In genomic region chr7:45028920-45029344, GRCh38 we compare ENCODE assay signal across 17 cellular contexts. TPM values are rescaled to one million over a fixed set of nuclear protein-coding genes. Genes with fewer than 3 reads are reported as not detected.
DNase-seq lines count a peak whose midpoint lies in the region; ATAC-seq and TF ChIP-seq lines count a peak whose summit lies in the region.
"Had no signal": no experiment of that assay in that cellular context is flagged by ENCODE, and none has a peak within 500 bp of the region (broad histone marks: within the 10 kb centered on the region; RNA-seq: fewer than 3 reads in every experiment).

No MANE protein-coding gene starts in this region.

- CTCF ChIA-PET in activated CD8-positive, alpha-beta T cell treated with anti-CD3 and anti-CD28 coated beads, Interleukin-2, amount 10 ng/mL, durations not matched to agents 7 days and 5 days (lab: Charles Lee): interaction anchor here (0.5 to 6.0 kb wide), 7 partner anchors 20 to 169 kb away, joined by 3 to 45 read pairs (median 3); partner anchors contain the start of gene CCM2

- peaks cover 0 to under 1% (median 0%) of the 10 kb centered on the region in 7 donors for H3K9me3 Mint-ChIP-seq in CD14-positive monocyte
- H3K9me3 Mint-ChIP-seq in activated CD8-positive, alpha-beta T cell treated with anti-CD3 and anti-CD28 coated beads, Interleukin-2, amount 10 ng/mL, durations not matched to agents 7 days and 5 days (ENCODE audit: insufficient read depth): no peaks in the 10 kb centered on the region
- no peaks in the 10 kb centered on the region for H3K9me3 Mint-ChIP-seq in naive B cell

- H3K4me1 ChIP-seq in smooth muscle cell (ENCODE audit: low read depth): peaks cover 20% of the 10 kb centered on the region

- no peak overlapping the region for H3K9ac ChIP-seq in smooth muscle cell (ENCODE audit: low read depth)

- peaks cover 15 to 51% of the 10 kb centered on the region in 2 donors for H3K36me3 Mint-ChIP-seq in CD14-positive monocyte
- H3K36me3 Mint-ChIP-seq in activated CD8-positive, alpha-beta T cell treated with anti-CD3 and anti-CD28 coated beads, Interleukin-2, amount 10 ng/mL, durations not matched to agents 7 days and 5 days (ENCODE audit: low read depth): peaks cover 79% of the 10 kb centered on the region
- peaks cover 17 to 18% of the 10 kb centered on the region in 2 donors for H3K36me3 Mint-ChIP-seq in naive B cell

- H3F3A ChIP-seq in smooth muscle cell (ENCODE audit: low read depth): no peaks in the 10 kb centered on the region

- H3K27me3 Mint-ChIP-seq in CD14-positive monocyte (ENCODE audit: low read depth in 3 of 3) (peaks cover 0 to 3% (median 2%) of the 10 kb centered on the region in 3 donors), naive B cell (no peaks in the 10 kb centered on the region)
- H3K27me3 Mint-ChIP-seq in activated CD8-positive, alpha-beta T cell treated with anti-CD3 and anti-CD28 coated beads, Interleukin-2, amount 10 ng/mL, durations not matched to agents 7 days and 5 days (ENCODE audit: low read depth): no peaks in the 10 kb centered on the region

- H4K20me1 ChIP-seq in smooth muscle cell (ENCODE audit: low read depth): peaks cover 77% of the 10 kb centered on the region

- H3K79me2 ChIP-seq in smooth muscle cell (ENCODE audit: low read depth): peaks cover 58% of the 10 kb centered on the region

- no peaks in the 10 kb centered on the region for H3K9me3 ChIP-seq in smooth muscle cell (replicated peaks; ENCODE audit: low read depth)
- H3K9me3 ChIP-seq: gastrocnemius medialis had no signal

- TF ChIP-seq CTCF in CD14-positive monocyte (IDR thresholded peaks at IDR 0.05) (no peak), GM12875 (IDR thresholded peaks at IDR 0.05; ENCODE audit: borderline replicate concordance, insufficient read depth, low read depth, low read length) (no peak), smooth muscle cell (IDR thresholded peaks at IDR 0.05; ENCODE audit: borderline replicate concordance, insufficient read depth, poor library complexity, severe bottlenecking) (no peak)

- peak overlapping the region; percentile 89 to 97 (median 93) for H3K27ac Mint-ChIP-seq in CD14-positive monocyte
- H3K27ac Mint-ChIP-seq in activated CD8-positive, alpha-beta T cell treated with anti-CD3 and anti-CD28 coated beads, Interleukin-2, amount 10 ng/mL, durations not matched to agents 7 days and 5 days: peak overlapping the region; percentile 84
- H3K27ac Mint-ChIP-seq in naive B cell: peak overlapping the region; percentile 84 to 97 (median 94)

- H3K4me3 Mint-ChIP-seq in CD14-positive monocyte (peak overlapping the region; percentile 92 to 96), naive B cell (peak overlapping the region; percentile 84 to 98 (median 92))
- H3K4me3 Mint-ChIP-seq in activated CD8-positive, alpha-beta T cell treated with anti-CD3 and anti-CD28 coated beads, Interleukin-2, amount 10 ng/mL, durations not matched to agents 7 days and 5 days: peak overlapping the region; percentile 80

- H3K4me3 ChIP-seq in GM12875 (ENCODE audit: low read depth, low read length) (peak overlapping the region; percentile 61), smooth muscle cell (no peak overlapping the region)

- H3K4me2 ChIP-seq in smooth muscle cell: no peak overlapping the region

- ATAC-seq in activated CD8-positive, alpha-beta T cell treated with anti-CD3 and anti-CD28 coated beads, Interleukin-2, amount 10 ng/mL, durations not matched to agents 7 days and 5 days: no peak
- ATAC-seq in naive B cell (ENCODE audit: low read depth in 2 of 2): no peak
- ATAC-seq: gastrocnemius medialis had no signal

- no peaks in the 10 kb centered on the region for H3K27me3 ChIP-seq in smooth muscle cell (ENCODE audit: low read depth)
- H3K27me3 ChIP-seq: dorsolateral prefrontal cortex, gastrocnemius medialis had no signal

- DNase-seq in CD14-positive monocyte (ENCODE audit: low spot score) (no peak), naive B cell (no peak), smooth muscle cell (lab: John Stamatoyannopoulos, UW; ENCODE audit: unreplicated experiment) (no peak), NCI-H1694 treated with DMSO at 0.1 percent for 48 hours (lab: John Stamatoyannopoulos, UW) (no peak), Ammon's horn (ENCODE audit: low spot score) (no peak)
- DNase-seq in activated CD8-positive, alpha-beta T cell treated with anti-CD3 and anti-CD28 coated beads, Interleukin-2, amount 10 ng/mL, durations not matched to agents 7 days and 5 days: no peak
- DNase-seq in effector CD4-positive, alpha-beta T cell: no peak
- DNase-seq: activated CD4-positive, CD25-positive, alpha-beta regulatory T cell treated with anti-CD3 and anti-CD28 coated beads, Interleukin-2, amount 50 U/mL, for 72 hours; amygdala; dorsolateral prefrontal cortex; gastrocnemius medialis; H7; kidney glomerular epithelial cell; NCI-H146; occipital lobe; stimulated activated CD8-positive, alpha-beta memory T cell treated with anti-CD3 and anti-CD28 coated beads, Interleukin-4, amount 100 ng/mL, for 48 hours had no signal

- WGBS in smooth muscle cell (ENCODE audit: low lambda C conversion rate): 95% methylated on average over 7 of the region's 7 CpGs

- no peaks in the 10 kb centered on the region for H3K36me3 ChIP-seq in smooth muscle cell (ENCODE audit: low read depth)
- H3K36me3 ChIP-seq: gastrocnemius medialis had no signal

- no peak overlapping the region for H3K27ac ChIP-seq in smooth muscle cell (ENCODE audit: low read depth)
- H3K27ac ChIP-seq: dorsolateral prefrontal cortex, gastrocnemius medialis had no signal

- intact Hi-C loops in CD14-positive monocyte (cut with micrococcal nuclease): loop anchor here in 1 of 2 donors (10.0 kb wide), 1 partner anchor 54 kb away; the partner anchor contains the start of gene MYO1G

- H2AFZ ChIP-seq in smooth muscle cell (ENCODE audit: low read depth): no peak overlapping the region

- POLR2A ChIA-PET in activated CD8-positive, alpha-beta T cell treated with anti-CD3 and anti-CD28 coated beads, Interleukin-2, amount 10 ng/mL, durations not matched to agents 7 days and 5 days (lab: Charles Lee): interaction anchor here (0.6 to 3.9 kb wide), 13 partner anchors 9 to 144 kb away, joined by 3 to 125 read pairs (median 5); partner anchors contain the start of genes MYO1G, PURB and TBRG4

- H3K4me1 Mint-ChIP-seq in CD14-positive monocyte (peaks cover 72% of the 10 kb centered on the region), naive B cell (peaks cover 59 to 82% (median 70%) of the 10 kb centered on the region in 3 donors)
- peaks cover 78% of the 10 kb centered on the region for H3K4me1 Mint-ChIP-seq in activated CD8-positive, alpha-beta T cell treated with anti-CD3 and anti-CD28 coated beads, Interleukin-2, amount 10 ng/mL, durations not matched to agents 7 days and 5 days (ENCODE audit: low read depth)

RNA-seq across cellular contexts. Expression of gene CCM2, which starts 28.9 kb away (rescaled TPM):
- polyA plus RNA-seq in CD14-positive monocyte (10 to 100 TPM; 38.5 to 51.4 TPM), naive B cell (ENCODE audit: low read depth in 6 of 6) (100 to 1,000 TPM in 2 of 6 donors, 10 to 100 TPM in 4; 69.3 to 136 (median 77.3) TPM), smooth muscle cell (85.5 and 86.9 TPM in 2 replicates)
- 10 to 100 TPM; 99.6 to 99.9 TPM for total RNA-seq in activated CD8-positive, alpha-beta T cell treated with anti-CD3 and anti-CD28 coated beads, Interleukin-2, amount 10 ng/mL, durations not matched to agents 7 days and 5 days
- 32.6 and 32.9 TPM in 2 replicates for total RNA-seq in smooth muscle cell

RNA-seq across cellular contexts. Expression of gene MYO1G, which starts 50.1 kb away (rescaled TPM):
- 100 to 1,000 TPM; 119 to 135 TPM for polyA plus RNA-seq in CD14-positive monocyte
- total RNA-seq in activated CD8-positive, alpha-beta T cell treated with anti-CD3 and anti-CD28 coated beads, Interleukin-2, amount 10 ng/mL, durations not matched to agents 7 days and 5 days: 100 to 1,000 TPM; 435 to 453 TPM
- polyA plus RNA-seq in naive B cell (ENCODE audit: low read depth in 6 of 6): 100 to 1,000 TPM in 3 of 6 donors, 10 to 100 TPM in 3; 83.1 to 151 (median 99.6) TPM
- 0.04 and 0.27 TPM in 2 replicates for total RNA-seq in smooth muscle cell
- 0.31 TPM in 1 of 2 replicates, not detected in the other for polyA plus RNA-seq in smooth muscle cell
- total RNA-seq: H7 had no signal

RNA-seq across cellular contexts. Expression of gene NACAD, which starts 59.8 kb away (rescaled TPM):
- not detected for polyA plus RNA-seq in CD14-positive monocyte
- total RNA-seq in activated CD8-positive, alpha-beta T cell treated with anti-CD3 and anti-CD28 coated beads, Interleukin-2, amount 10 ng/mL, durations not matched to agents 7 days and 5 days: under 1 TPM; 0.05 to 0.16 TPM
- polyA plus RNA-seq in naive B cell (ENCODE audit: low read depth in 6 of 6): not detected
- 2.6 and 5.3 TPM in 2 replicates for total RNA-seq in smooth muscle cell
- 11.6 and 12.5 TPM in 2 replicates for polyA plus RNA-seq in smooth muscle cell

Comparison
In these comparisons a context has a peak if more than half of its experiments do, and no peak if none do; other contexts are left out.
1. RNA of gene MYO1G, which starts 50.1 kb away (polyA plus RNA-seq): 119 to 135 TPM in CD14-positive monocyte and 83.1 to 151 TPM in naive B cell; 0.31 TPM in smooth muscle cell; every median in the first group is over 10 times any median in the second.
2. RNA of gene NACAD, which starts 59.8 kb away (polyA plus RNA-seq): 11.6 to 12.5 TPM in smooth muscle cell; not detected in CD14-positive monocyte and not detected in naive B cell; every median in the first group is over 10 times any median in the second.
3. Peak in every context shown above with its lines, with median percentiles within 50 percentile points of each other: H3K27ac Mint-ChIP-seq and H3K4me3 Mint-ChIP-seq.